24 cellular contexts compared by ENCODE assay signal in genomic region chr3:157624801-157625200, GRCh38.
"Had no signal": no experiment of that assay in that cellular context is flagged by ENCODE, and none has a peak within 500 bp of the region (broad histone marks: within the 10 kb centered on the region; RNA-seq: fewer than 3 reads in every experiment).

No MANE protein-coding gene starts in this region.

- H3K27ac ChIP-seq: esophagus squamous epithelium, gastroesophageal sphincter, heart left ventricle, hepatocyte, left lung, neural progenitor cell, parathyroid adenoma, right lobe of liver, stomach, thyroid gland, vagina had no signal

- DNase-seq: cortex of kidney; effector memory CD8-positive, alpha-beta T cell; erythroblast; esophagus squamous epithelium; heart left ventricle; left cardiac atrium; left lung; mesenchymal stem cell; mucosa of descending colon; naive thymus-derived CD4-positive, alpha-beta T cell; right lobe of liver; small intestine; stimulated activated CD4-positive, alpha-beta T cell treated with anti-CD3 and anti-CD28 coated beads, Interleukin-15, amount 100 ng/mL, for 24 hours; stimulated activated CD4-positive, alpha-beta T cell treated with anti-CD3 and anti-CD28 coated beads, Interleukin-4, amount 100 ng/mL, for 24 hours; stimulated activated naive CD4-positive, alpha-beta T cell treated with Interleukin-2 at 50 U/mL for 16 hours; stomach; thyroid gland; trophoblast cell had no signal

- ATAC-seq: effector memory CD8-positive, alpha-beta T cell; gastroesophageal sphincter; heart left ventricle; left cardiac atrium; left lung; mucosa of descending colon; naive thymus-derived CD4-positive, alpha-beta T cell; right lobe of liver; stimulated activated effector memory CD8-positive, alpha-beta T cell treated with anti-CD3 and anti-CD28 coated beads, Interleukin-12 subunit alpha, Interleukin-12 subunit beta, amount 100 ng/mL, for 72 hours had no signal

- H3K27me3 ChIP-seq: hepatocyte, neural progenitor cell, right lobe of liver, thyroid gland, vagina had no signal

- H3K4me1 ChIP-seq: esophagus squamous epithelium, gastroesophageal sphincter, heart left ventricle, left lung, neural progenitor cell, parathyroid adenoma, right lobe of liver, stomach, thyroid gland, vagina had no signal
